Comparison of ENCODE assay signal across 15 cellular contexts in the genomic region with DNA sequence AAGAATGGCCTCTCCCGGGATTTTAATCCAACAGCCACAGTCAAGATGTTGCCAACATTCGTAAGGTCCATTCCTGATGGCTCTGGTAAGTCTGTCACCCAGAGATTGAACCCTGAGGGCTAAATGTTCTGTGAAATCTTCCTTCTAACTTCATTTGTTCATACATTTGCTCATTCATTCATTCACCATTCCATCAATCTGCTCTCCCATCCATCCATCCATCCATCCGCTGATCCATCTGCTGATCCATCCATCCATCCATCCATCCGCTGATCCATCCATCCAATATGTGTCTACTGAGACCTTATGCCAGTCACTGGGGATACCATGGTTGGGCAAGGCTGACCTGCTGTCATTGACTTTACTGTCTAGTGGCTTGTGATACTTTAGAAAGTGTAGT.
DNase-seq lines count a peak whose midpoint lies in the region; ATAC-seq and TF ChIP-seq lines count a peak whose summit lies in the region.
"Had no signal": no experiment of that assay in that cellular context is flagged by ENCODE, and none has a peak within 500 bp of the region (broad histone marks: within the 10 kb centered on the region; RNA-seq: fewer than 3 reads in every experiment).

No MANE protein-coding gene starts in this region.

- no peak overlapping the region for H3K23ac ChIP-seq in mesendoderm (ENCODE audit: low read length)

- H4K5ac ChIP-seq in mesendoderm (ENCODE audit: low read length): no peak overlapping the region

- H3K4me2 ChIP-seq in mesendoderm (ENCODE audit: low read length): no peak overlapping the region
- H3K4me2 ChIP-seq: KMS-11, SK-N-SH had no signal

- H3K9me3 Mint-ChIP-seq in activated CD4-positive, alpha-beta T cell treated with anti-CD3 and anti-CD28 coated beads for 36 hours (ENCODE audit: low read depth): no peaks in the 10 kb centered on the region
- H3K9me3 Mint-ChIP-seq in IgD-negative memory B cell: no peaks in the 10 kb centered on the region
- no peaks in the 10 kb centered on the region for H3K9me3 Mint-ChIP-seq in activated naive CD4-positive, alpha-beta T cell treated with anti-CD3 and anti-CD28 coated beads, Interleukin-2, amount 50 U/mL, for 72 hours

- H3K27me3 Mint-ChIP-seq in activated CD4-positive, alpha-beta T cell treated with anti-CD3 and anti-CD28 coated beads for 36 hours: no peaks in the 10 kb centered on the region
- H3K27me3 Mint-ChIP-seq in IgD-negative memory B cell: no peaks in the 10 kb centered on the region

- H3K4me1 ChIP-seq in psoas muscle (peaks cover 82% of the 10 kb centered on the region), mesendoderm (ENCODE audit: control insufficient read depth, low read depth, low read length) (peaks cover 19% of the 10 kb centered on the region)

- intact Hi-C loops in activated CD4-positive, alpha-beta T cell treated with anti-CD3 and anti-CD28 coated beads for 36 hours (cut with DNase I, micrococcal nuclease): no loop called here
- intact Hi-C loops in psoas muscle (cut with DNase I): no loop called here

- no peak overlapping the region for H3K4me3 Mint-ChIP-seq in activated CD4-positive, alpha-beta T cell treated with anti-CD3 and anti-CD28 coated beads for 36 hours
- peak overlapping the region; percentile 42 to 91 (median 72) for H3K4me3 Mint-ChIP-seq in IgD-negative memory B cell

- H2AK5ac ChIP-seq in mesendoderm (ENCODE audit: low read length): no peak overlapping the region

- peaks cover 80% of the 10 kb centered on the region for H3K4me1 Mint-ChIP-seq in activated CD4-positive, alpha-beta T cell treated with anti-CD3 and anti-CD28 coated beads for 36 hours
- H3K4me1 Mint-ChIP-seq in IgD-negative memory B cell: peaks cover 59 to 64% (median 59%) of the 10 kb centered on the region in 3 donors

- H3K27ac ChIP-seq in psoas muscle: peak overlapping the region; percentile 46
- no peak overlapping the region for H3K27ac ChIP-seq in mesendoderm (ENCODE audit: low read depth, low read length)
- H3K27ac ChIP-seq: KMS-11, upper lobe of left lung had no signal

- CTCF ChIA-PET in activated CD4-positive, alpha-beta T cell treated with anti-CD3 and anti-CD28 coated beads for 36 hours (lab: Charles Lee): no interaction called here

- no peak overlapping the region for H2BK5ac ChIP-seq in mesendoderm (ENCODE audit: low read length)

- H3K4ac ChIP-seq in mesendoderm (ENCODE audit: low read depth, low read length): no peak overlapping the region

- H3K27ac Mint-ChIP-seq in activated CD4-positive, alpha-beta T cell treated with anti-CD3 and anti-CD28 coated beads for 36 hours: peak overlapping the region; percentile 64
- peak overlapping the region in 2 of 3 donors; percentile 78 to 80 for H3K27ac Mint-ChIP-seq in IgD-negative memory B cell
- H3K27ac Mint-ChIP-seq in activated naive CD4-positive, alpha-beta T cell treated with anti-CD3 and anti-CD28 coated beads, Interleukin-2, amount 50 U/mL, for 72 hours: peak overlapping the region; percentile 35 to 88

- no peak overlapping the region for H3K18ac ChIP-seq in mesendoderm (ENCODE audit: low read length)

- peaks cover 0 to 25% of the 10 kb centered on the region in 2 donors for H3K36me3 ChIP-seq in psoas muscle (ENCODE audit: insufficient read depth in 1 of 2, low read depth in 1 of 2)
- no peaks in the 10 kb centered on the region for H3K36me3 ChIP-seq in mesendoderm (ENCODE audit: control insufficient read depth, insufficient read depth, low read length)

- H3K56ac ChIP-seq in mesendoderm (ENCODE audit: low read length): no peak overlapping the region

- H2BK120ac ChIP-seq in mesendoderm (ENCODE audit: low read depth, low read length): no peak overlapping the region

- no peak overlapping the region for H3K4me3 ChIP-seq in psoas muscle
- H3K4me3 ChIP-seq in mesendoderm (ENCODE audit: low read length): no peak overlapping the region
- H3K4me3 ChIP-seq: upper lobe of left lung had no signal

- H3K9me3 ChIP-seq in psoas muscle: no peaks in the 10 kb centered on the region
- H3K9me3 ChIP-seq: SK-N-SH, upper lobe of left lung had no signal

- peaks cover 67% of the 10 kb centered on the region for H3K36me3 Mint-ChIP-seq in activated CD4-positive, alpha-beta T cell treated with anti-CD3 and anti-CD28 coated beads for 36 hours (ENCODE audit: low read depth)
- peaks cover 3% of the 10 kb centered on the region for H3K36me3 Mint-ChIP-seq in IgD-negative memory B cell
- peaks cover 4 to 63% of the 10 kb centered on the region in 2 donors for H3K36me3 Mint-ChIP-seq in activated naive CD4-positive, alpha-beta T cell treated with anti-CD3 and anti-CD28 coated beads, Interleukin-2, amount 50 U/mL, for 72 hours

- WGBS in psoas muscle, 3 donors: 90 to 91% (median 90%) methylated on average over 4 of the region's 4 CpGs
- WGBS in mesendoderm (ENCODE audit: extremely low coverage, insufficient coverage, low lambda C conversion rate): no CpG with 5 or more reads among the region's 4 CpGs

- POLR2A ChIA-PET in activated CD4-positive, alpha-beta T cell treated with anti-CD3 and anti-CD28 coated beads for 36 hours (lab: Charles Lee): no interaction called here

- H3K79me2 ChIP-seq in mesendoderm (ENCODE audit: control insufficient read depth, insufficient read depth, low read length): peaks cover 76% of the 10 kb centered on the region

- H3K9ac ChIP-seq in mesendoderm (ENCODE audit: low read length): no peak overlapping the region
- H3K9ac ChIP-seq: KMS-11, SK-N-SH had no signal

- DNase-seq in activated CD4-positive, alpha-beta T cell treated with anti-CD3 and anti-CD28 coated beads for 36 hours: no peak
- no peak for DNase-seq in activated CD4-positive, alpha-beta T cell treated with anti-CD3 and anti-CD28 coated beads for 4 hours
- DNase-seq in activated naive CD4-positive, alpha-beta T cell treated with anti-CD3 and anti-CD28 coated beads, Interleukin-2, amount 50 U/mL, for 72 hours (ENCODE audit: low spot score in 2 of 2): no peak
- DNase-seq in psoas muscle (no peak), SIG-M5 (lab: John Stamatoyannopoulos, UW) (no peak), mesendoderm (no peak)
- DNase-seq: C1 segment of cervical spinal cord; effector CD8-positive, alpha-beta T cell; NCI-H2171; OCI-M1; SK-N-SH; upper lobe of left lung had no signal

- no peak overlapping the region for H4K8ac ChIP-seq in mesendoderm (ENCODE audit: low read depth, low read length)

- ATAC-seq in activated CD4-positive, alpha-beta T cell treated with anti-CD3 and anti-CD28 coated beads for 36 hours: no peak
- ATAC-seq in activated naive CD4-positive, alpha-beta T cell treated with anti-CD3 and anti-CD28 coated beads, Interleukin-2, amount 50 U/mL, for 72 hours: no peak
- no peak for ATAC-seq in psoas muscle
- no peak for ATAC-seq in HG02763 (IDR thresholded peaks at IDR 0.05; ENCODE audit: unreplicated experiment)

- H2BK15ac ChIP-seq in mesendoderm (replicated peaks; ENCODE audit: low read depth): no peak overlapping the region

- H3K27me3 ChIP-seq in psoas muscle (ENCODE audit: insufficient read depth in 3 of 3, low read length in 2 of 3): no peaks in the 10 kb centered on the region
- no peaks in the 10 kb centered on the region for H3K27me3 ChIP-seq in mesendoderm (ENCODE audit: insufficient read depth, low read length, poor library complexity)
- H3K27me3 ChIP-seq: upper lobe of left lung had no signal

- TF ChIP-seq CTCF in psoas muscle (IDR thresholded peaks at IDR 0.05): no peak

- H3K79me1 ChIP-seq in mesendoderm (ENCODE audit: low read length): peaks cover 21% of the 10 kb centered on the region
